ENCODE assay signal across 9 cellular contexts in the genomic region with DNA sequence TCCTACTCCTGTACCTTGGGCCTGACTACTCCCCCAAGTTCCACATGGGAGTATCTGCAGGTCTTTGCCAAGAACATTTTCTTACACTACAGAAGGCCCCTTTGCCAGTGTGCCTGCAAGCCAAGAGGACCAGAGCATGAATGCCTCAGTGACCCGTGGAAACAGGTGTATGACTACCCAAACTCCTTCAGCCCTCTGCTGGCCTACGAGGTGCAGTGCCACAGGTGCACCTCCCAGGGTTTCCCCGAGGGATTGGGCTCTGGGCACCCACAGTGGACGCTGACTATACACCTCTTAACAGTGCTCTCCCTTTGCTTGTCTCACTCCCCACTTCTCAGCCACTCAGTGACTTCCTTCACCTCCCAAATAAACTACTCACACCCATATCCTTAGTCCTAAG.
DNase-seq lines count a peak whose midpoint lies in the region; ATAC-seq and TF ChIP-seq lines count a peak whose summit lies in the region.
"Had no signal": no experiment of that assay in that cellular context is flagged by ENCODE, and none has a peak within 500 bp of the region (broad histone marks: within the 10 kb centered on the region; RNA-seq: fewer than 3 reads in every experiment).

No MANE protein-coding gene starts in this region.

- no peak overlapping the region for H2BK120ac ChIP-seq in neuronal stem cell (ENCODE audit: low read depth, low read length)

- no peak overlapping the region for H3K18ac ChIP-seq in neuronal stem cell (ENCODE audit: low read length)

- no peaks in the 10 kb centered on the region for H3K36me3 Mint-ChIP-seq in activated CD4-positive, alpha-beta T cell treated with anti-CD3 and anti-CD28 coated beads for 36 hours (ENCODE audit: low read depth)
- H3K36me3 Mint-ChIP-seq in activated CD4-positive, alpha-beta T cell treated with anti-CD3 and anti-CD28 coated beads, Interleukin-2, amount 10 ng/mL, durations not matched to agents 7 days and 5 days (ENCODE audit: low read depth): no peaks in the 10 kb centered on the region

- TF ChIP-seq CTCF in RWPE2 (IDR thresholded peaks at IDR 0.05; ENCODE audit: poor library complexity, severe bottlenecking) (peak; percentile 30), right atrium auricular region (IDR thresholded peaks at IDR 0.05) (peak; percentile 16 to 54)

- no peaks in the 10 kb centered on the region for H3K27me3 Mint-ChIP-seq in activated CD4-positive, alpha-beta T cell treated with anti-CD3 and anti-CD28 coated beads for 36 hours
- no peaks in the 10 kb centered on the region for H3K27me3 Mint-ChIP-seq in activated CD4-positive, alpha-beta T cell treated with anti-CD3 and anti-CD28 coated beads, Interleukin-2, amount 10 ng/mL, durations not matched to agents 7 days and 5 days

- DNase-seq in activated CD4-positive, alpha-beta T cell treated with anti-CD3 and anti-CD28 coated beads for 36 hours: peak; percentile 40
- DNase-seq in activated CD4-positive, alpha-beta T cell treated with anti-CD3 and anti-CD28 coated beads, Interleukin-2, amount 10 ng/mL, durations not matched to agents 7 days and 5 days: no peak
- no peak for DNase-seq in RWPE2 (ENCODE audit: low spot score)
- DNase-seq in right atrium auricular region (ENCODE audit: low spot score): peak; percentile 58
- DNase-seq in erythroblast (lab: John Stamatoyannopoulos, UW): no peak
- DNase-seq in DMS153 (lab: John Stamatoyannopoulos, UW): no peak
- no peak for DNase-seq in neuronal stem cell (ENCODE audit: low spot score)

- H3K36me3 ChIP-seq in RWPE2 (ENCODE audit: low read depth) (no peaks in the 10 kb centered on the region), right atrium auricular region (no peaks in the 10 kb centered on the region), subcutaneous abdominal adipose tissue (ENCODE audit: control insufficient read depth in 5 of 5, insufficient read depth in 5 of 5, low read length in 5 of 5) (peaks cover 0 to 14% (median 0%) of the 10 kb centered on the region in 5 donors), neuronal stem cell (replicated peaks in 1 of 2; ENCODE audit: control insufficient read depth in 2 of 2, insufficient read depth in 2 of 2, low read length in 2 of 2) (no peaks in the 10 kb centered on the region)
- H3K36me3 ChIP-seq: BLaER1 treated with 17β-estradiol and CSF1 and Interleukin-3, amounts not matched to agents 10 nM and 100 nM had no signal

- H3K79me1 ChIP-seq in neuronal stem cell (ENCODE audit: low read depth, low read length): no peaks in the 10 kb centered on the region

- no peak overlapping the region for H3K23ac ChIP-seq in neuronal stem cell (ENCODE audit: low read depth, low read length, poor library complexity)

- H3K27me3 ChIP-seq in RWPE2 (ENCODE audit: insufficient read depth, poor library complexity, severe bottlenecking) (no peaks in the 10 kb centered on the region), right atrium auricular region (no peaks in the 10 kb centered on the region), subcutaneous abdominal adipose tissue (ENCODE audit: control insufficient read depth in 5 of 5, insufficient read depth in 4 of 5, low read length in 5 of 5) (peaks cover 0 to 3% (median 0%) of the 10 kb centered on the region in 5 donors), neuronal stem cell (ENCODE audit: control insufficient read depth in 3 of 3, insufficient read depth in 3 of 3, low read depth in 1 of 3, low read length in 3 of 3) (no peaks in the 10 kb centered on the region)
- H3K27me3 ChIP-seq: BLaER1 treated with 17β-estradiol and CSF1 and Interleukin-3, amounts not matched to agents 10 nM and 100 nM had no signal

- H3K14ac ChIP-seq in neuronal stem cell (ENCODE audit: low read length): no peak overlapping the region

- no peak overlapping the region for H3K4me3 ChIP-seq in RWPE2 (ENCODE audit: severe bottlenecking)
- no peak overlapping the region for H3K4me3 ChIP-seq in right atrium auricular region
- no peak overlapping the region for H3K4me3 ChIP-seq in subcutaneous abdominal adipose tissue (ENCODE audit: low read depth in 1 of 5, low read length in 5 of 5)
- H3K4me3 ChIP-seq in neuronal stem cell (ENCODE audit: low read length in 2 of 2): no peak overlapping the region
- H3K4me3 ChIP-seq: BLaER1 treated with 17β-estradiol and CSF1 and Interleukin-3, amounts not matched to agents 10 nM and 100 nM had no signal

- no peaks in the 10 kb centered on the region for H3K9me3 Mint-ChIP-seq in activated CD4-positive, alpha-beta T cell treated with anti-CD3 and anti-CD28 coated beads for 36 hours (ENCODE audit: low read depth)
- no peaks in the 10 kb centered on the region for H3K9me3 Mint-ChIP-seq in activated CD4-positive, alpha-beta T cell treated with anti-CD3 and anti-CD28 coated beads, Interleukin-2, amount 10 ng/mL, durations not matched to agents 7 days and 5 days

- peak; percentile 65 for ATAC-seq in activated CD4-positive, alpha-beta T cell treated with anti-CD3 and anti-CD28 coated beads for 36 hours
- no peak; the same call in 2 of the 3 replicates for ATAC-seq in RWPE2 (ENCODE audit: low read depth)

- TF ChIP-seq POLR2A in erythroblast (IDR thresholded peaks at IDR 0.05; ENCODE audit: low read length): no peak

- no peak overlapping the region for H3K27ac ChIP-seq in RWPE2 (ENCODE audit: poor library complexity, severe bottlenecking)
- peak overlapping the region; percentile 71 to 74 for H3K27ac ChIP-seq in right atrium auricular region
- peak overlapping the region; percentile 63 for H3K27ac ChIP-seq in subcutaneous abdominal adipose tissue (ENCODE audit: low read depth, low read length)
- H3K27ac ChIP-seq in neuronal stem cell (replicated peaks; ENCODE audit: low read length): no peak overlapping the region
- H3K27ac ChIP-seq: BLaER1 treated with 17β-estradiol and CSF1 and Interleukin-3, amounts not matched to agents 10 nM and 100 nM had no signal

- H2BK15ac ChIP-seq in neuronal stem cell (ENCODE audit: low read length): no peak overlapping the region

- POLR2A ChIA-PET in activated CD4-positive, alpha-beta T cell treated with anti-CD3 and anti-CD28 coated beads for 36 hours (lab: Charles Lee): no interaction called here
- POLR2A ChIA-PET in activated CD4-positive, alpha-beta T cell treated with anti-CD3 and anti-CD28 coated beads, Interleukin-2, amount 10 ng/mL, durations not matched to agents 7 days and 5 days (lab: Charles Lee): no interaction called here

- H3K27ac Mint-ChIP-seq in activated CD4-positive, alpha-beta T cell treated with anti-CD3 and anti-CD28 coated beads for 36 hours: no peak overlapping the region
- no peak overlapping the region for H3K27ac Mint-ChIP-seq in activated CD4-positive, alpha-beta T cell treated with anti-CD3 and anti-CD28 coated beads, Interleukin-2, amount 10 ng/mL, durations not matched to agents 7 days and 5 days

- no peak overlapping the region for H3K4me3 Mint-ChIP-seq in activated CD4-positive, alpha-beta T cell treated with anti-CD3 and anti-CD28 coated beads for 36 hours
- H3K4me3 Mint-ChIP-seq in activated CD4-positive, alpha-beta T cell treated with anti-CD3 and anti-CD28 coated beads, Interleukin-2, amount 10 ng/mL, durations not matched to agents 7 days and 5 days: no peak overlapping the region

- H3K9me3 ChIP-seq in RWPE2 (ENCODE audit: severe bottlenecking) (no peaks in the 10 kb centered on the region), right atrium auricular region (no peaks in the 10 kb centered on the region), subcutaneous abdominal adipose tissue (ENCODE audit: control insufficient read depth in 5 of 5, low read length in 5 of 5) (no peaks in the 10 kb centered on the region), neuronal stem cell (replicated peaks in 1 of 2; ENCODE audit: control insufficient read depth in 2 of 2, insufficient read depth in 1 of 2, low read depth in 1 of 2, low read length in 2 of 2) (no peaks in the 10 kb centered on the region)
- H3K9me3 ChIP-seq: BLaER1 treated with 17β-estradiol and CSF1 and Interleukin-3, amounts not matched to agents 10 nM and 100 nM had no signal

- H3K9ac ChIP-seq in subcutaneous abdominal adipose tissue (ENCODE audit: low read length in 5 of 5) (no peak overlapping the region), neuronal stem cell (ENCODE audit: low read depth, low read length, poor library complexity) (no peak overlapping the region)
- H3K9ac ChIP-seq: BLaER1 treated with 17β-estradiol and CSF1 and Interleukin-3, amounts not matched to agents 10 nM and 100 nM had no signal

- H3K4ac ChIP-seq in neuronal stem cell (ENCODE audit: low read length): no peak overlapping the region

- H2BK12ac ChIP-seq in neuronal stem cell (ENCODE audit: low read length): no peak overlapping the region

- H4K8ac ChIP-seq in neuronal stem cell (ENCODE audit: low read depth, low read length): no peak overlapping the region

- no peak overlapping the region for H4K91ac ChIP-seq in neuronal stem cell (ENCODE audit: low read depth, low read length, poor library complexity)

- no peak overlapping the region for H2AFZ ChIP-seq in neuronal stem cell (ENCODE audit: low read length)

- WGBS in neuronal stem cell (ENCODE audit: extremely low coverage in 2 of 2, insufficient read length in 2 of 2, insufficient replicate concordance in 1 of 2), 2 donors: no CpG with 5 or more reads among the region's 4 CpGs

- intact Hi-C loops in activated CD4-positive, alpha-beta T cell treated with anti-CD3 and anti-CD28 coated beads for 36 hours (cut with DNase I, micrococcal nuclease): loop anchor here in 1 of 2 experiments (1.0 kb wide), 1 partner anchor 168 kb away; no protein-coding TSS in a partner anchor

- no peak overlapping the region for H3K4me2 ChIP-seq in neuronal stem cell (ENCODE audit: insufficient read depth, low read length, poor library complexity, severe bottlenecking)
- H3K4me2 ChIP-seq: BLaER1 treated with 17β-estradiol and CSF1 and Interleukin-3, amounts not matched to agents 10 nM and 100 nM had no signal

- no peak overlapping the region for H2BK5ac ChIP-seq in neuronal stem cell (ENCODE audit: low read length)

- no peaks in the 10 kb centered on the region for H3K4me1 Mint-ChIP-seq in activated CD4-positive, alpha-beta T cell treated with anti-CD3 and anti-CD28 coated beads for 36 hours
- H3K4me1 Mint-ChIP-seq in activated CD4-positive, alpha-beta T cell treated with anti-CD3 and anti-CD28 coated beads, Interleukin-2, amount 10 ng/mL, durations not matched to agents 7 days and 5 days: no peaks in the 10 kb centered on the region

- H2AK5ac ChIP-seq in neuronal stem cell (ENCODE audit: low read depth, low read length): no peak overlapping the region

- H3K4me1 ChIP-seq in RWPE2 (ENCODE audit: insufficient read depth, poor library complexity, severe bottlenecking): no peaks in the 10 kb centered on the region
- peaks cover 0 to 39% of the 10 kb centered on the region in 2 donors for H3K4me1 ChIP-seq in right atrium auricular region
- H3K4me1 ChIP-seq in subcutaneous abdominal adipose tissue (ENCODE audit: control insufficient read depth in 5 of 5, insufficient read depth in 5 of 5, low read length in 5 of 5): peaks cover 11 to 64% (median 41%) of the 10 kb centered on the region in 5 donors
- no peaks in the 10 kb centered on the region for H3K4me1 ChIP-seq in neuronal stem cell (ENCODE audit: control insufficient read depth in 2 of 2, insufficient read depth in 1 of 2, low read depth in 1 of 2, low read length in 2 of 2)
- H3K4me1 ChIP-seq: BLaER1 treated with 17β-estradiol and CSF1 and Interleukin-3, amounts not matched to agents 10 nM and 100 nM had no signal

- CTCF ChIA-PET in activated CD4-positive, alpha-beta T cell treated with anti-CD3 and anti-CD28 coated beads for 36 hours (lab: Charles Lee): no interaction called here
- CTCF ChIA-PET in activated CD4-positive, alpha-beta T cell treated with anti-CD3 and anti-CD28 coated beads, Interleukin-2, amount 10 ng/mL, durations not matched to agents 7 days and 5 days (lab: Charles Lee): no interaction called here

Comparison
In these comparisons a context has a peak if more than half of its experiments do, and no peak if none do; other contexts are left out.
1. DNase-seq: peak in activated CD4-positive, alpha-beta T cell treated with anti-CD3 and anti-CD28 coated beads for 36 hours (single experiment) and right atrium auricular region (single experiment); none in activated CD4-positive, alpha-beta T cell treated with anti-CD3 and anti-CD28 coated beads, Interleukin-2, amount 10 ng/mL, durations not matched to agents 7 days and 5 days (single experiment), RWPE2 (single experiment), erythroblast (0 of 2), DMS153 (single experiment) and neuronal stem cell (single experiment).
2. H3K27ac ChIP-seq: peak in right atrium auricular region (2 of 2) and subcutaneous abdominal adipose tissue (single experiment); none in RWPE2 (single experiment) and neuronal stem cell (single experiment).